In genomic region chr18:6752200-6752873, GRCh38 we compare ENCODE assay signal across 11 cellular contexts. TPM values are rescaled to one million over a fixed set of nuclear protein-coding genes. Genes with fewer than 3 reads are reported as not detected.
DNase-seq lines count a peak whose midpoint lies in the region; ATAC-seq, FAIRE-seq and TF ChIP-seq lines count a peak whose summit lies in the region.
"Had no signal": no experiment of that assay in that cellular context is flagged by ENCODE, and none has a peak within 500 bp of the region (broad histone marks: within the 10 kb centered on the region; RNA-seq: fewer than 3 reads in every experiment).

No MANE protein-coding gene starts in this region.

- H3K27ac Mint-ChIP-seq in WTC11, result peak overlapping the region; percentile 100

- POLR2A ChIA-PET in BJ (lab: Charles Lee) (interaction anchor here (0.6 to 0.9 kb wide), 2 partner anchors 23 to 1123 kb away, joined by 4 to 8 read pairs; no protein-coding TSS in a partner anchor), WTC11 (lab: Charles Lee) (interaction anchor here (0.7 to 0.8 kb wide), 2 partner anchors 21 to 133 kb away, joined by 3 read pairs; no protein-coding TSS in a partner anchor)

- peaks cover 19% of the 10 kb centered on the region for H3K9me3 Mint-ChIP-seq in WTC11

- ATAC-seq in WTC11 (peak; percentile 100), psoas muscle (peak in 1 of 4 donors; percentile 18), HG03520 (IDR thresholded peaks at IDR 0.05; ENCODE audit: unreplicated experiment) (no peak)
- ATAC-seq: GM12878 had no signal

- H3K4me3 ChIP-seq in BJ (ENCODE audit: low read depth, low read length) (no peak overlapping the region), psoas muscle (peak overlapping the region; percentile 4)
- H3K4me3 ChIP-seq: GM12878 had no signal

- peaks cover 5% of the 10 kb centered on the region for H3K9me3 ChIP-seq in psoas muscle

- FAIRE-seq in HTR-8/SVneo (lab: Jason Lieb, UNC), result no peak
- FAIRE-seq: GM12878 had no signal

- H3K4me1 Mint-ChIP-seq in WTC11, result peaks cover 64% of the 10 kb centered on the region

- peak overlapping the region; percentile 40 for H3K4me3 Mint-ChIP-seq in WTC11

- H3K27me3 ChIP-seq in BJ (ENCODE audit: control insufficient read depth, insufficient read depth, low read length) (no peaks in the 10 kb centered on the region), psoas muscle (ENCODE audit: insufficient read depth in 3 of 3, low read length in 2 of 3) (no peaks in the 10 kb centered on the region)

- DNase-seq in BJ (ENCODE audit: low read depth) (peak; percentile 63), WTC11 (ENCODE audit: low spot score) (peak; percentile 70), hepatic stellate cell (ENCODE audit: low spot score) (peak; percentile 10), psoas muscle (no peak), HTR-8/SVneo (ENCODE audit: insufficient read length, low spot score) (no peak), globus pallidus (ENCODE audit: low spot score) (no peak)
- no peak for DNase-seq in activated naive CD4-positive, alpha-beta T cell treated with anti-CD3 and anti-CD28 coated beads, Interleukin-2, amount 50 U/mL, for 16 hours
- DNase-seq: activated effector memory CD4-positive, alpha-beta T cell treated with Interleukin-2 at 50 U/mL for 16 hours; NCI-H1092 had no signal

- H3K36me3 Mint-ChIP-seq in WTC11, result peaks cover 22% of the 10 kb centered on the region

- H3K36me3 ChIP-seq in BJ (ENCODE audit: control insufficient read depth, insufficient read depth, low read length) (no peaks in the 10 kb centered on the region), psoas muscle (ENCODE audit: insufficient read depth in 1 of 2, low read depth in 1 of 2) (no peaks in the 10 kb centered on the region)

- H3K27ac ChIP-seq in psoas muscle, result peak overlapping the region; percentile 4

- no peak for TF ChIP-seq CTCF in BJ (IDR thresholded peaks at IDR 0.05; ENCODE audit: insufficient read depth, low read depth, low read length)
- no peak for TF ChIP-seq CTCF in WTC11 (IDR thresholded peaks at IDR 0.05)
- TF ChIP-seq CTCF in psoas muscle (IDR thresholded peaks at IDR 0.05), result no peak

- CTCF ChIA-PET in BJ (lab: Yijun Ruan, JAX), result interaction anchor here (1.2 to 1.6 kb wide), 3 partner anchors 12 to 210 kb away, joined by 4 to 7 read pairs (median 5); no protein-coding TSS in a partner anchor
- CTCF ChIA-PET in WTC11 (lab: Charles Lee), result interaction anchor here (0.9 to 1.5 kb wide), 5 partner anchors 12 to 134 kb away, joined by 3 to 9 read pairs (median 5); partner anchors contain the start of gene ARHGAP28

- H3K27me3 Mint-ChIP-seq in WTC11 (ENCODE audit: low read depth), result no peaks in the 10 kb centered on the region

- WGBS in psoas muscle, 3 donors, result 28 to 53% (median 30%) methylated on average over 7 of the region's 7 CpGs

- H3K4me1 ChIP-seq in psoas muscle, result peaks cover 19% of the 10 kb centered on the region

- intact Hi-C loops in psoas muscle (cut with DNase I), result loop anchor here in 1 of 2 donors (5.0 kb wide), 1 partner anchor 35 kb away; no protein-coding TSS in a partner anchor

TF ChIP-seq in WTC11, 78 proteins besides CTCF, POLR2A, EP300 and RAD21 (continues in another document):
- TF ChIP-seq OVOL2 (CRISPR knock-in tag; IDR thresholded peaks at IDR 0.05; ENCODE audit: borderline replicate concordance) (no peak), TEAD4 (CRISPR knock-in tag; IDR thresholded peaks at IDR 0.05) (peak; percentile 54; the same call in 1 of the 2 replicates), FOXK1 (CRISPR knock-in tag; IDR thresholded peaks at IDR 0.05) (peak; percentile 57; the same call in 1 of the 2 replicates), SP1 (CRISPR knock-in tag; conservative IDR thresholded peaks at IDR 0.05) (peak; percentile 62), EMX1 (CRISPR knock-in tag; IDR thresholded peaks at IDR 0.05) (0 out of 2 replicates have a peak, but pooled peaks have one; percentile 40), ELF4 (CRISPR knock-in tag; IDR thresholded peaks at IDR 0.05; ENCODE audit: low read depth) (no peak), RELA (CRISPR knock-in tag; IDR thresholded peaks at IDR 0.05; ENCODE audit: borderline replicate concordance) (no peak), CREB1 (CRISPR knock-in tag; IDR thresholded peaks at IDR 0.05) (0 out of 2 replicates have a peak, but pooled peaks have one; percentile 44), ATF1 (CRISPR knock-in tag; IDR thresholded peaks at IDR 0.05) (no peak), FOXP1 (CRISPR knock-in tag; IDR thresholded peaks at IDR 0.05; ENCODE audit: borderline replicate concordance) (no peak), MYBL2 (CRISPR knock-in tag; IDR thresholded peaks at IDR 0.05) (no peak), ZNF425 (CRISPR knock-in tag; conservative IDR thresholded peaks at IDR 0.05) (no peak), E2F4 (CRISPR knock-in tag; IDR thresholded peaks at IDR 0.05; ENCODE audit: borderline replicate concordance, low read depth) (no peak), MLX (CRISPR knock-in tag; IDR thresholded peaks at IDR 0.05) (no peak)
- TF ChIP-seq, protein P1, sequence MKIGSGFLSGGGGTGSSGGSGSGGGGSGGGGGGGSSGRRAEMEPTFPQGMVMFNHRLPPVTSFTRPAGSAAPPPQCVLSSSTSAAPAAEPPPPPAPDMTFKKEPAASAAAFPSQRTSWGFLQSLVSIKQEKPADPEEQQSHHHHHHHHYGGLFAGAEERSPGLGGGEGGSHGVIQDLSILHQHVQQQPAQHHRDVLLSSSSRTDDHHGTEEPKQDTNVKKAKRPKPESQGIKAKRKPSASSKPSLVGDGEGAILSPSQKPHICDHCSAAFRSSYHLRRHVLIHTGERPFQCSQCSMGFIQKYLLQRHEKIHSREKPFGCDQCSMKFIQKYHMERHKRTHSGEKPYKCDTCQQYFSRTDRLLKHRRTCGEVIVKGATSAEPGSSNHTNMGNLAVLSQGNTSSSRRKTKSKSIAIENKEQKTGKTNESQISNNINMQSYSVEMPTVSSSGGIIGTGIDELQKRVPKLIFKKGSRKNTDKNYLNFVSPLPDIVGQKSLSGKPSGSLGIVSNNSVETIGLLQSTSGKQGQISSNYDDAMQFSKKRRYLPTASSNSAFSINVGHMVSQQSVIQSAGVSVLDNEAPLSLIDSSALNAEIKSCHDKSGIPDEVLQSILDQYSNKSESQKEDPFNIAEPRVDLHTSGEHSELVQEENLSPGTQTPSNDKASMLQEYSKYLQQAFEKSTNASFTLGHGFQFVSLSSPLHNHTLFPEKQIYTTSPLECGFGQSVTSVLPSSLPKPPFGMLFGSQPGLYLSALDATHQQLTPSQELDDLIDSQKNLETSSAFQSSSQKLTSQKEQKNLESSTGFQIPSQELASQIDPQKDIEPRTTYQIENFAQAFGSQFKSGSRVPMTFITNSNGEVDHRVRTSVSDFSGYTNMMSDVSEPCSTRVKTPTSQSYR (CRISPR knock-in tag; IDR thresholded peaks at IDR 0.05), result no peak
- TF ChIP-seq, protein P2, sequence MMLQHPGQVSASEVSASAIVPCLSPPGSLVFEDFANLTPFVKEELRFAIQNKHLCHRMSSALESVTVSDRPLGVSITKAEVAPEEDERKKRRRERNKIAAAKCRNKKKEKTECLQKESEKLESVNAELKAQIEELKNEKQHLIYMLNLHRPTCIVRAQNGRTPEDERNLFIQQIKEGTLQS (CRISPR knock-in tag; conservative IDR thresholded peaks at IDR 0.05), result no peak
- TF ChIP-seq, protein P3, sequence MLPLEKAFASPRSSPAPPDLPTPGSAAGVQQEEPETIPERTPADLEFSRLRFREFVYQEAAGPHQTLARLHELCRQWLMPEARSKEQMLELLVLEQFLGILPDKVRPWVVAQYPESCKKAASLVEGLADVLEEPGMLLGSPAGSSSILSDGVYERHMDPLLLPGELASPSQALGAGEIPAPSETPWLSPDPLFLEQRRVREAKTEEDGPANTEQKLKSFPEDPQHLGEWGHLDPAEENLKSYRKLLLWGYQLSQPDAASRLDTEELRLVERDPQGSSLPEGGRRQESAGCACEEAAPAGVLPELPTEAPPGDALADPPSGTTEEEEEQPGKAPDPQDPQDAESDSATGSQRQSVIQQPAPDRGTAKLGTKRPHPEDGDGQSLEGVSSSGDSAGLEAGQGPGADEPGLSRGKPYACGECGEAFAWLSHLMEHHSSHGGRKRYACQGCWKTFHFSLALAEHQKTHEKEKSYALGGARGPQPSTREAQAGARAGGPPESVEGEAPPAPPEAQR (CRISPR knock-in tag; IDR thresholded peaks at IDR 0.05), result no peak

RNA-seq across cellular contexts. Expression of gene ARHGAP28, which starts 22.8 kb away (rescaled TPM):
- polyA plus RNA-seq in BJ (2011; rRNA removed), result 5.3 and 9.5 TPM in 2 replicates
- 7.9 and 9.6 TPM in 2 replicates for polyA minus RNA-seq in BJ (2011; rRNA and poly(A)+ RNA removed)
- 10.5 to 14.8 TPM (median 10.7 TPM) in 3 replicates for total RNA-seq in WTC11 (2021)
- total RNA-seq in psoas muscle, result 1 to 10 TPM; 2.1 to 8.8 (median 6.4) TPM
- 1 to 10 TPM in 1 of 3 donors, under 1 TPM in 2; 0.65 to 3.0 (median 0.79) TPM for polyA plus RNA-seq in psoas muscle
- total RNA-seq: GM12878 had no signal
- polyA plus RNA-seq: GM12878 had no signal

Comparison
In these comparisons a context has a peak if more than half of its experiments do, and no peak if none do; other contexts are left out.
1. DNase-seq: peak in BJ (single experiment), WTC11 (single experiment) and hepatic stellate cell (single experiment); none in psoas muscle (0 of 2), HTR-8/SVneo (single experiment), activated naive CD4-positive, alpha-beta T cell treated with anti-CD3 and anti-CD28 coated beads, Interleukin-2, amount 50 U/mL, for 16 hours (single experiment) and globus pallidus (single experiment).